7 cellular contexts compared by ENCODE assay signal in genomic region chr9:5949103-5949699, GRCh38. TPM values are rescaled to one million over a fixed set of nuclear protein-coding genes. Genes with fewer than 3 reads are reported as not detected.
A peak's percentile ranks its signal among the peaks of the same experiment; 100 is the strongest.
DNase-seq lines count a peak whose midpoint lies in the region; ATAC-seq, FAIRE-seq and TF ChIP-seq lines count a peak whose summit lies in the region.

No MANE protein-coding gene starts in this region.

- H3K4me3 ChIP-seq in Panc1 (ENCODE audit: low read depth in 2 of 2, low read length in 2 of 2): peak overlapping the region; percentile 8 to 16; a peak in 2 of 4 replicates
- peak overlapping the region in 3 of 5 donors; percentile 31 to 49 (median 39) for H3K4me3 ChIP-seq in subcutaneous abdominal adipose tissue (ENCODE audit: low read depth in 1 of 5, low read length in 5 of 5)
- no peak overlapping the region for H3K4me3 ChIP-seq in H7 (ENCODE audit: insufficient read depth, low read depth, low read length)

- ATAC-seq in HG02610 (IDR thresholded peaks at IDR 0.05; ENCODE audit: unreplicated experiment) (peak; percentile 71), Panc1 (no peak), HG02623 (IDR thresholded peaks at IDR 0.05; ENCODE audit: unreplicated experiment) (no peak)

- CTCF ChIA-PET in Panc1 (lab: Charles Lee): no interaction called here

- H3K27ac ChIP-seq in Panc1 (ENCODE audit: low read length) (no peak overlapping the region), subcutaneous abdominal adipose tissue (ENCODE audit: low read depth, low read length) (no peak overlapping the region)

- H3K27me3 ChIP-seq in Panc1 (ENCODE audit: control insufficient read depth, insufficient read depth, low read length): no peaks in the 10 kb centered on the region
- no peaks in the 10 kb centered on the region for H3K27me3 ChIP-seq in subcutaneous abdominal adipose tissue (ENCODE audit: control insufficient read depth in 5 of 5, insufficient read depth in 4 of 5, low read length in 5 of 5)
- no peaks in the 10 kb centered on the region for H3K27me3 ChIP-seq in H7 (ENCODE audit: control insufficient read depth, insufficient read depth, low read length)

- POLR2A ChIA-PET in Panc1 (lab: Charles Lee): no interaction called here

- no peaks in the 10 kb centered on the region for H3K9me3 ChIP-seq in Panc1 (ENCODE audit: control insufficient read depth, insufficient read depth, low read depth, low read length)
- no peaks in the 10 kb centered on the region for H3K9me3 ChIP-seq in subcutaneous abdominal adipose tissue (ENCODE audit: control insufficient read depth in 5 of 5, low read length in 5 of 5)

- peak overlapping the region in 2 of 5 donors; percentile 6 to 41 for H3K9ac ChIP-seq in subcutaneous abdominal adipose tissue (ENCODE audit: low read length in 5 of 5)

- DNase-seq in GM18507 (ENCODE audit: extremely low spot score, insufficient read length, low read depth) (no peak), Panc1 (ENCODE audit: low read depth, low spot score) (no peak), erythroblast (lab: John Stamatoyannopoulos, UW) (peak; percentile 25 to 49), H7 (no peak)

- FAIRE-seq in GM18507 (lab: Jason Lieb, UNC): peak; percentile 85

- H3K36me3 ChIP-seq in Panc1 (ENCODE audit: control insufficient read depth, insufficient read depth, low read length) (no peaks in the 10 kb centered on the region), subcutaneous abdominal adipose tissue (ENCODE audit: control insufficient read depth in 5 of 5, insufficient read depth in 5 of 5, low read length in 5 of 5) (no peaks in the 10 kb centered on the region), H7 (replicated peaks; ENCODE audit: control insufficient read depth, insufficient read depth, low read length) (no peaks in the 10 kb centered on the region)

- no peaks in the 10 kb centered on the region; the same call in 1 of the 2 replicates for H3K4me1 ChIP-seq in Panc1 (ENCODE audit: control insufficient read depth, insufficient read depth, low read length)
- peaks cover 0 to 9% (median 8%) of the 10 kb centered on the region in 5 donors for H3K4me1 ChIP-seq in subcutaneous abdominal adipose tissue (ENCODE audit: control insufficient read depth in 5 of 5, insufficient read depth in 5 of 5, low read length in 5 of 5)

- in situ Hi-C loops in Panc1 (cut with HindIII; ENCODE audit: low pct_unique_long_range_greater_than_20kb, low sequenced_read_pairs): no loop called here

- TF ChIP-seq CTCF in Panc1 (IDR thresholded peaks at IDR 0.05): no peak

- TF ChIP-seq POLR2A in erythroblast (IDR thresholded peaks at IDR 0.05; ENCODE audit: low read length): no peak

- intact Hi-C loops in Panc1 (cut with micrococcal nuclease; ENCODE audit: unreplicated experiment): no loop called here

- BruUV-seq in Panc1 (replicated peaks; lab: Mats Ljungman, UMichigan): no TSS peak

RNA-seq across cellular contexts. Expression of gene MLANA, which starts 58.5 kb away (rescaled TPM):
- total RNA-seq in Panc1 (2021; ENCODE audit: unreplicated experiment): not detected
- 0.34 TPM for polyA plus RNA-seq in Panc1 (2012; ENCODE audit: insufficient read length)
- total RNA-seq in H7 (2014; rRNA removed; shearing (Covaris generic)): not detected in 2 replicates

Comparison
In these comparisons a context has a peak if more than half of its experiments do, and no peak if none do; other contexts are left out.
1. DNase-seq: peak in erythroblast (2 of 2); none in GM18507 (single experiment), Panc1 (single experiment) and H7 (single experiment).